ENCODE assay signal across 10 cellular contexts in the genomic region with DNA sequence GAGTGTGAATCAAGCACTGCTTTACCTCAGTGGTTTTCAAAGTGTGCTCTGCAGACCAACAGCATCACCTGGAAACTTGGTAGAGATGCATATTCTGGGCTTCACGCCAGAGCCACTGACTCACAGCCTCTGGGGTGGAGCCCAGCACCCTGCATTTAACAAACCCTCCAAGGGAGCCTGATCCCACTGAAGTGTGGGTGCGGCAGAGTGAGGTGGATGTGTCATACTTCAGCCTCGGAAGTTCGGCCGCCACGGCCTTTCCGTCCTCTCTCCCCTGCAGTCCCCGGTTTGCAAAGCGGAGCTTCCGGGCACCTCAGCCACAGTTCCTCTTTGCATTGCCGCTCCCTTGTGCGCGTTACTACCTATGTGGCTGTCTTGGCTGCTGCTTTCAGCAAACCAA. TPM values are rescaled to one million over a fixed set of nuclear protein-coding genes. Genes with fewer than 3 reads are reported as not detected.
DNase-seq lines count a peak whose midpoint lies in the region; ATAC-seq, FAIRE-seq and TF ChIP-seq lines count a peak whose summit lies in the region.
"Had no signal": no experiment of that assay in that cellular context is flagged by ENCODE, and none has a peak within 500 bp of the region (broad histone marks: within the 10 kb centered on the region; RNA-seq: fewer than 3 reads in every experiment).

No MANE protein-coding gene starts in this region.

- TF ChIP-seq POLR2A in GM18505 (IDR thresholded peaks at IDR 0.05; ENCODE audit: borderline replicate concordance, extremely low read depth, insufficient read depth, insufficient read length): no peak

- no peak for TF ChIP-seq CTCF in CD14-positive monocyte (IDR thresholded peaks at IDR 0.05)
- no peak for TF ChIP-seq CTCF in osteocyte (IDR thresholded peaks at IDR 0.05)

- peaks cover 4 to 9% (median 8%) of the 10 kb centered on the region in 3 donors for H3K27me3 Mint-ChIP-seq in CD14-positive monocyte (ENCODE audit: low read depth in 3 of 3)
- H3K27me3 Mint-ChIP-seq in central memory CD8-positive, alpha-beta T cell: peaks cover 26% of the 10 kb centered on the region
- H3K27me3 Mint-ChIP-seq in osteocyte (ENCODE audit: unreplicated experiment): peaks cover 15% of the 10 kb centered on the region

- H3K4me1 Mint-ChIP-seq in CD14-positive monocyte: peaks cover 8% of the 10 kb centered on the region
- H3K4me1 Mint-ChIP-seq in central memory CD8-positive, alpha-beta T cell: no peaks in the 10 kb centered on the region
- no peaks in the 10 kb centered on the region for H3K4me1 Mint-ChIP-seq in osteocyte (ENCODE audit: unreplicated experiment)

- DNase-seq in CD14-positive monocyte (ENCODE audit: low spot score) (peak; percentile 61), HTR-8/SVneo (ENCODE audit: insufficient read length, low spot score) (peak; percentile 21), SHP77 treated with DMSO at 0.1 percent for 48 hours (lab: John Stamatoyannopoulos, UW) (peak; percentile 57), pons (ENCODE audit: low spot score) (no peak), osteocyte (ENCODE audit: extremely low spot score, unreplicated experiment) (no peak)
- no peak for DNase-seq in central memory CD8-positive, alpha-beta T cell (ENCODE audit: low spot score in 2 of 2)
- peak; percentile 11 for DNase-seq in stimulated activated CD8-positive, alpha-beta memory T cell treated with anti-CD3 and anti-CD28 coated beads, Interleukin-4, amount 100 ng/mL, for 24 hours (ENCODE audit: low read depth)

- H3K9me3 Mint-ChIP-seq in CD14-positive monocyte: no peaks in the 10 kb centered on the region
- no peaks in the 10 kb centered on the region for H3K9me3 Mint-ChIP-seq in central memory CD8-positive, alpha-beta T cell
- H3K9me3 Mint-ChIP-seq in osteocyte (ENCODE audit: unreplicated experiment): no peaks in the 10 kb centered on the region

- H3K36me3 Mint-ChIP-seq in CD14-positive monocyte: no peaks in the 10 kb centered on the region
- no peaks in the 10 kb centered on the region for H3K36me3 Mint-ChIP-seq in central memory CD8-positive, alpha-beta T cell (ENCODE audit: insufficient read depth)
- no peaks in the 10 kb centered on the region for H3K36me3 Mint-ChIP-seq in osteocyte (ENCODE audit: unreplicated experiment)

- no peak for FAIRE-seq in HTR-8/SVneo (lab: Jason Lieb, UNC)
- FAIRE-seq: G401.6, TTC549 had no signal

- intact Hi-C loops in CD14-positive monocyte (cut with micrococcal nuclease): loop anchor here in 1 of 2 donors (5.0 kb wide), 1 partner anchor 1380 kb away; no protein-coding TSS in a partner anchor

- H3K27ac Mint-ChIP-seq in CD14-positive monocyte (no peak overlapping the region), osteocyte (ENCODE audit: unreplicated experiment) (no peak overlapping the region)
- H3K27ac Mint-ChIP-seq in central memory CD8-positive, alpha-beta T cell (ENCODE audit: low read depth): no peak overlapping the region

- H3K4me3 Mint-ChIP-seq in CD14-positive monocyte: no peak overlapping the region
- H3K4me3 Mint-ChIP-seq in central memory CD8-positive, alpha-beta T cell: no peak overlapping the region
- no peak overlapping the region for H3K4me3 Mint-ChIP-seq in osteocyte (ENCODE audit: unreplicated experiment)

- ATAC-seq in central memory CD8-positive, alpha-beta T cell (replicated peaks; ENCODE audit: extremely low read depth, poor library complexity, severe bottlenecking): peak; percentile 28
- no peak for ATAC-seq in GM18505 (IDR thresholded peaks at IDR 0.05; ENCODE audit: unreplicated experiment)

RNA-seq across cellular contexts. Expression of gene MICU2, which starts 33.3 kb away (rescaled TPM):
- 10 to 100 TPM; 26.8 to 32.1 TPM for polyA plus RNA-seq in CD14-positive monocyte
- 31.0 and 31.6 TPM in 2 replicates for total RNA-seq in osteocyte

RNA-seq across cellular contexts. Expression of gene FGF9, which starts 33.6 kb away (rescaled TPM):
- under 1 TPM; 0.03 to 0.16 TPM for polyA plus RNA-seq in CD14-positive monocyte
- total RNA-seq in osteocyte: not detected in 2 replicates

Comparison
In these comparisons a context has a peak if more than half of its experiments do, and no peak if none do; other contexts are left out.
1. DNase-seq: peak in CD14-positive monocyte (single experiment), HTR-8/SVneo (single experiment), SHP77 treated with DMSO at 0.1 percent for 48 hours (single experiment) and stimulated activated CD8-positive, alpha-beta memory T cell treated with anti-CD3 and anti-CD28 coated beads, Interleukin-4, amount 100 ng/mL, for 24 hours (single experiment); none in central memory CD8-positive, alpha-beta T cell (0 of 2), pons (single experiment) and osteocyte (single experiment).